ENCODE assay signal across 26 cellular contexts in the genomic region with DNA sequence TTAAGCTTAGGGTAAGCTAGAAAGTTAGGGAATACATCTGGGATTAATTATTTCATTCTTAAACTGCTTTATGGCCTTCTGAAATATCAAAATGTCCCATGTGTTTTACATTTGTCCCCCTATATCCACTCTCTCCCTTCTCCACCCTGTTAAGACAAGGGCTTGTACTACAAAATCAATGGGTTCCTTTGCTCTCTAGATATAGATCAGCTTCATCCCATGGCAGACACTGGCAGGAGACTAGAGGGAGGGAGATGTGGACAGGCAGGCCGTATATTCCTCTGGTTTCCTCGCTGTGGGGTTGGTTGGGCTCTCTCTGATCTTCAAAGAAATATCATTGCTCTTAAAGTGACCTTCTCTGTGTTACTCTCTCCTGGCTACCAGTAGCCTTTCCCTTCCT.
"Had no signal": no experiment of that assay in that cellular context is flagged by ENCODE, and none has a peak within 500 bp of the region (broad histone marks: within the 10 kb centered on the region; RNA-seq: fewer than 3 reads in every experiment).

No MANE protein-coding gene starts in this region.

- H3K27ac ChIP-seq: left ventricle myocardium inferior, pancreas, prostate gland, skin epidermis, stomach, testis, thyroid gland, transverse colon, uterus had no signal

- ATAC-seq: mucosa of descending colon; naive thymus-derived CD4-positive, alpha-beta T cell; natural killer cell treated with Interleukin-12 subunit alpha and Interleukin-12 subunit beta and Interleukin-15 and Interleukin-18, amount 100 ng/mL, for 72 hours; pancreas; right cardiac atrium; sciatic nerve; stimulated activated naive B cell treated with anti-CD40 and anti-IgM and Interleukin-4, amounts not matched to agents 10 μg/mL and 1 μg/mL and 100 μg/mL, for 72 hours; stimulated activated naive CD8-positive, alpha-beta T cell treated with anti-CD3 and anti-CD28 coated beads, Interleukin-15, Interleukin-2, amounts not matched to agents 100 U/mL and 50 U/mL, for 24 hours had no signal

- H3K9me3 ChIP-seq: left ventricle myocardium inferior, mucosa of descending colon, pancreas, prostate gland, stomach, testis, thyroid gland, transverse colon, uterus had no signal

- H3K4me3 Mint-ChIP-seq: naive thymus-derived CD4-positive, alpha-beta T cell; natural killer cell treated with Interleukin-12 subunit alpha and Interleukin-12 subunit beta and Interleukin-15 and Interleukin-18, amount 100 ng/mL, for 72 hours; stimulated activated naive B cell treated with anti-CD40 and anti-IgM and Interleukin-4, amounts not matched to agents 10 μg/mL and 1 μg/mL and 100 μg/mL, for 72 hours had no signal

- H3K4me3 ChIP-seq: left ventricle myocardium inferior, lung, mucosa of descending colon, pancreas, prostate gland, skin epidermis, stomach, testis, thyroid gland, transverse colon, uterus had no signal

- H3K27ac Mint-ChIP-seq: naive thymus-derived CD4-positive, alpha-beta T cell; natural killer cell treated with Interleukin-12 subunit alpha and Interleukin-12 subunit beta and Interleukin-15 and Interleukin-18, amount 100 ng/mL, for 72 hours; stimulated activated naive B cell treated with anti-CD40 and anti-IgM and Interleukin-4, amounts not matched to agents 10 μg/mL and 1 μg/mL and 100 μg/mL, for 72 hours had no signal

- DNase-seq: islet precursor cell; left ventricle myocardium inferior; mesendoderm; midbrain; mucosa of descending colon; naive thymus-derived CD4-positive, alpha-beta T cell; pancreas; posterior cingulate gyrus; retina; right cardiac atrium; stimulated activated CD4-positive, alpha-beta T cell treated with anti-CD3 and anti-CD28 coated beads, Interleukin-12 subunit alpha, Interleukin-12 subunit beta, amount 100 ng/mL, for 4 hours; stimulated activated CD4-positive, alpha-beta T cell treated with anti-CD3 and anti-CD28 coated beads, Interleukin-15, amount 100 ng/mL, for 24 hours; stimulated activated CD4-positive, alpha-beta T cell treated with anti-CD3 and anti-CD28 coated beads, Interleukin-2, amount 100 ng/mL, for 24 hours; stimulated activated CD4-positive, alpha-beta T cell treated with anti-CD3 and anti-CD28 coated beads, Interleukin-4, amount 100 ng/mL, for 1 hour; stimulated activated naive B cell treated with anti-CD40 and anti-IgM and Interleukin-4, amounts not matched to agents 10 μg/mL and 1 μg/mL and 100 μg/mL, for 72 hours; stimulated activated naive CD8-positive, alpha-beta T cell treated with anti-CD3 and anti-CD28 coated beads, Interleukin-15, Interleukin-2, amounts not matched to agents 100 U/mL and 50 U/mL, for 24 hours; stomach; testis; thyroid gland; transverse colon; uterus had no signal

- H3K4me1 Mint-ChIP-seq: stimulated activated naive B cell treated with anti-CD40 and anti-IgM and Interleukin-4, amounts not matched to agents 10 μg/mL and 1 μg/mL and 100 μg/mL, for 72 hours had no signal

- H3K27me3 Mint-ChIP-seq: naive thymus-derived CD4-positive, alpha-beta T cell; natural killer cell treated with Interleukin-12 subunit alpha and Interleukin-12 subunit beta and Interleukin-15 and Interleukin-18, amount 100 ng/mL, for 72 hours; stimulated activated naive B cell treated with anti-CD40 and anti-IgM and Interleukin-4, amounts not matched to agents 10 μg/mL and 1 μg/mL and 100 μg/mL, for 72 hours had no signal

- H3K36me3 ChIP-seq: left ventricle myocardium inferior, pancreas, prostate gland, stomach, thyroid gland, transverse colon, uterus had no signal

- H3K36me3 Mint-ChIP-seq: naive thymus-derived CD4-positive, alpha-beta T cell; stimulated activated naive B cell treated with anti-CD40 and anti-IgM and Interleukin-4, amounts not matched to agents 10 μg/mL and 1 μg/mL and 100 μg/mL, for 72 hours had no signal
